Comparison of ENCODE assay signal across 17 cellular contexts in genomic region chr16:46886764-46887523, GRCh38. TPM values are rescaled to one million over a fixed set of nuclear protein-coding genes. Genes with fewer than 3 reads are reported as not detected.
A peak's percentile ranks its signal among the peaks of the same experiment; 100 is the strongest.
DNase-seq lines count a peak whose midpoint lies in the region; ATAC-seq and TF ChIP-seq lines count a peak whose summit lies in the region.
"Had no signal": no experiment of that assay in that cellular context is flagged by ENCODE, and none has a peak within 500 bp of the region (broad histone marks: within the 10 kb centered on the region; RNA-seq: fewer than 3 reads in every experiment).

No MANE protein-coding gene starts in this region.

- H3K9me3 ChIP-seq in tibial nerve: no peaks in the 10 kb centered on the region
- H3K9me3 ChIP-seq: A549 had no signal

- no peak for TF ChIP-seq EP300 in tibial nerve (IDR thresholded peaks at IDR 0.05)

- H3K27ac Mint-ChIP-seq in activated naive CD4-positive, alpha-beta T cell treated with anti-CD3 and anti-CD28 coated beads, Interleukin-2, amount 50 U/mL, for 24 hours: no peak overlapping the region
- H3K27ac Mint-ChIP-seq in activated naive CD4-positive, alpha-beta T cell treated with anti-CD3 and anti-CD28 coated beads, Interleukin-2, amount 50 U/mL, for 72 hours: no peak overlapping the region
- H3K27ac Mint-ChIP-seq in nephron progenitor cell: peak overlapping the region; percentile 55
- H3K27ac Mint-ChIP-seq: stimulated activated naive CD8-positive, alpha-beta T cell treated with anti-CD3 and anti-CD28 coated beads, Interleukin-15, amount 100 ng/mL, for 72 hours had no signal

- no peaks in the 10 kb centered on the region for H3K36me3 ChIP-seq in tibial nerve

- H3K4me3 ChIP-seq in dorsolateral prefrontal cortex (peak overlapping the region in 51 of 59 donors; percentile 6 to 98 (median 91)), tibial nerve (peak overlapping the region in 1 of 4 donors; percentile 74)
- H3K4me3 ChIP-seq: A549 had no signal

- H3K4me3 Mint-ChIP-seq in activated naive CD4-positive, alpha-beta T cell treated with anti-CD3 and anti-CD28 coated beads, Interleukin-2, amount 50 U/mL, for 24 hours: peak overlapping the region; percentile 19
- peak overlapping the region; percentile 92 for H3K4me3 Mint-ChIP-seq in nephron progenitor cell
- H3K4me3 Mint-ChIP-seq: stimulated activated naive CD8-positive, alpha-beta T cell treated with anti-CD3 and anti-CD28 coated beads, Interleukin-15, amount 100 ng/mL, for 72 hours had no signal

- intact Hi-C loops in dorsolateral prefrontal cortex (cut with DNase I): no loop called here

- TF ChIP-seq CTCF in dorsolateral prefrontal cortex (IDR thresholded peaks at IDR 0.05 in 54 of 56, conservative IDR thresholded peaks at IDR 0.05 in 2 of 56; ENCODE audit: low read depth in 1 of 56, partially characterized antibody in 56 of 56) (no peak), nephron progenitor cell (IDR thresholded peaks at IDR 0.05) (no peak), tibial nerve (IDR thresholded peaks at IDR 0.05) (no peak)

- peaks cover 17% of the 10 kb centered on the region for H3K4me1 Mint-ChIP-seq in activated naive CD4-positive, alpha-beta T cell treated with anti-CD3 and anti-CD28 coated beads, Interleukin-2, amount 50 U/mL, for 24 hours
- peaks cover 62% of the 10 kb centered on the region for H3K4me1 Mint-ChIP-seq in nephron progenitor cell

- peaks cover 0 to 44% (median 11%) of the 10 kb centered on the region in 4 donors for H3K4me1 ChIP-seq in tibial nerve

- DNase-seq in activated naive CD4-positive, alpha-beta T cell treated with anti-CD3 and anti-CD28 coated beads, Interleukin-2, amount 50 U/mL, for 72 hours (ENCODE audit: low spot score in 2 of 2): no peak
- no peak for DNase-seq in dorsolateral prefrontal cortex
- DNase-seq in nephron progenitor cell: no peak
- no peak for DNase-seq in tibial nerve (ENCODE audit: low spot score in 2 of 2)
- no peak for DNase-seq in activated CD4-positive, alpha-beta T cell treated with anti-CD3 and anti-CD28 coated beads for 48 hours
- no peak for DNase-seq in GOT3 (lab: John Stamatoyannopoulos, UW)
- DNase-seq in activated CD4-positive, alpha-beta T cell treated with anti-CD3 and anti-CD28 coated beads, Interleukin-2, amount 50 U/mL, for 48 hours: no peak
- DNase-seq: activated CD4-positive, CD25-positive, alpha-beta regulatory T cell treated with anti-CD3 and anti-CD28 coated beads, Interleukin-2, amount 50 U/mL, for 72 hours; activated T-cell treated with anti-CD3 and anti-CD28 coated beads, Interleukin-2, amount 50 U/mL, for 1 hour; GDM1; NCI-H1436 treated with DMSO at 0.1 percent for 48 hours; stimulated activated naive CD8-positive, alpha-beta T cell treated with anti-CD3 and anti-CD28 coated beads, Interleukin-15, amount 100 ng/mL, for 72 hours had no signal

- H3K27ac ChIP-seq in dorsolateral prefrontal cortex (peak overlapping the region in 57 of 59 donors; percentile 1 to 96 (median 88)), tibial nerve (peak overlapping the region; percentile 14 to 96 (median 72))
- H3K27ac ChIP-seq: A549 had no signal

- peaks cover 2% of the 10 kb centered on the region for H3K27me3 Mint-ChIP-seq in activated naive CD4-positive, alpha-beta T cell treated with anti-CD3 and anti-CD28 coated beads, Interleukin-2, amount 50 U/mL, for 24 hours
- peaks cover 11% of the 10 kb centered on the region for H3K27me3 Mint-ChIP-seq in nephron progenitor cell (ENCODE audit: low read depth, poor library complexity)

- WGBS in tibial nerve, 2 donors: 79 to 88% methylated on average over 16 of the region's 16 CpGs

- H3K36me3 Mint-ChIP-seq in activated naive CD4-positive, alpha-beta T cell treated with anti-CD3 and anti-CD28 coated beads, Interleukin-2, amount 50 U/mL, for 24 hours: peaks cover 2% of the 10 kb centered on the region
- H3K36me3 Mint-ChIP-seq in activated naive CD4-positive, alpha-beta T cell treated with anti-CD3 and anti-CD28 coated beads, Interleukin-2, amount 50 U/mL, for 72 hours: no peaks in the 10 kb centered on the region
- H3K36me3 Mint-ChIP-seq in nephron progenitor cell (ENCODE audit: low read depth): peaks cover 12% of the 10 kb centered on the region

- no peaks in the 10 kb centered on the region for H3K27me3 ChIP-seq in dorsolateral prefrontal cortex
- no peaks in the 10 kb centered on the region for H3K27me3 ChIP-seq in tibial nerve

- no peak for TF ChIP-seq POLR2A in tibial nerve (IDR thresholded peaks at IDR 0.05)

- no peak for ATAC-seq in activated naive CD4-positive, alpha-beta T cell treated with anti-CD3 and anti-CD28 coated beads, Interleukin-2, amount 50 U/mL, for 72 hours
- ATAC-seq: A549; Panc1; right cardiac atrium; stimulated activated naive CD8-positive, alpha-beta T cell treated with anti-CD3 and anti-CD28 coated beads, Interleukin-15, amount 100 ng/mL, for 72 hours had no signal

- H3K9me3 Mint-ChIP-seq in activated naive CD4-positive, alpha-beta T cell treated with anti-CD3 and anti-CD28 coated beads, Interleukin-2, amount 50 U/mL, for 24 hours: no peaks in the 10 kb centered on the region
- H3K9me3 Mint-ChIP-seq in activated naive CD4-positive, alpha-beta T cell treated with anti-CD3 and anti-CD28 coated beads, Interleukin-2, amount 50 U/mL, for 72 hours: no peaks in the 10 kb centered on the region
- no peaks in the 10 kb centered on the region for H3K9me3 Mint-ChIP-seq in nephron progenitor cell
- H3K9me3 Mint-ChIP-seq: IgD-negative memory B cell; stimulated activated naive CD8-positive, alpha-beta T cell treated with anti-CD3 and anti-CD28 coated beads, Interleukin-15, amount 100 ng/mL, for 72 hours had no signal

RNA-seq across cellular contexts. Expression of gene GPT2, which starts 2.8 kb away (rescaled TPM):
- 10 to 100 TPM in 1 of 2 donors, 1 to 10 TPM in 1; 4.6 to 11.1 TPM for total RNA-seq in activated naive CD4-positive, alpha-beta T cell treated with anti-CD3 and anti-CD28 coated beads, Interleukin-2, amount 50 U/mL, for 72 hours
- total RNA-seq in dorsolateral prefrontal cortex: 100 to 1,000 TPM in 10 of 120 experiments, 10 to 100 TPM in 110; 45.9 to 230 (median 67.8) TPM
- total RNA-seq in tibial nerve: 100 to 1,000 TPM in 1 of 4 donors, 10 to 100 TPM in 3; 42.5 to 126 (median 61.3) TPM

RNA-seq across cellular contexts. Expression of gene C16orf87, which starts 56.0 kb away (rescaled TPM):
- 10 to 100 TPM; 15.8 to 15.9 TPM for total RNA-seq in activated naive CD4-positive, alpha-beta T cell treated with anti-CD3 and anti-CD28 coated beads, Interleukin-2, amount 50 U/mL, for 72 hours
- 10 to 100 TPM in 94 of 120 experiments, 1 to 10 TPM in 26; 5.9 to 21.2 (median 12.9) TPM for total RNA-seq in dorsolateral prefrontal cortex
- total RNA-seq in tibial nerve: 1 to 10 TPM; 4.1 to 5.9 (median 5.3) TPM
